In the genomic region with DNA sequence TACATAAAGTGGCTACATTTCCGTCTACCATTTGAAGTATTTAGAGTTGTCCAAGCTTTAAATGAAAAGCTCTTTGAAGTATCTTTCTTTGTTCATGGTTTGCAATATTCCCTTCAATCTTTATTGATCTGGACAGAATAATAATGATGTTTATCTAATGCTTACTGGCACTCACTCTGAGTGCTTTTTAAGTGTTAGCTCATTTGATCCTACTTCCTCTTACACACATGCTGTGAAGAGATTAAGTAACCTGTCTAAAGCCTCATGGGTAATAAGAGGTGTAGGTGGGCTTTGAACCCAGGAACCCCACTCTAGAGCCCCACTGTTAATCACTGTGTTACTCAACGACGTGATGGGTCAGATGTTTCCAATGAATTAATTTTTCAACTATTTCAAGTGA, we compare ENCODE assay signal across 22 cellular contexts. TPM values are rescaled to one million over a fixed set of nuclear protein-coding genes. Genes with fewer than 3 reads are reported as not detected.
DNase-seq lines count a peak whose midpoint lies in the region; ATAC-seq and TF ChIP-seq lines count a peak whose summit lies in the region.
"Had no signal": no experiment of that assay in that cellular context is flagged by ENCODE, and none has a peak within 500 bp of the region (broad histone marks: within the 10 kb centered on the region; RNA-seq: fewer than 3 reads in every experiment).

No MANE protein-coding gene starts in this region.

- H3K27me3 Mint-ChIP-seq in type B pancreatic cell (peaks cover 3% of the 10 kb centered on the region), natural killer cell (ENCODE audit: low read depth in 2 of 2) (peaks cover 0 to 10% of the 10 kb centered on the region in 2 donors)
- H3K27me3 Mint-ChIP-seq: activated naive CD4-positive, alpha-beta T cell treated with anti-CD3 and anti-CD28 coated beads, Interleukin-2, amount 50 U/mL, for 24 hours; CD4-positive, alpha-beta memory T cell; IgD-negative memory B cell had no signal

- H3K79me1 ChIP-seq in mesenchymal stem cell (replicated peaks; ENCODE audit: low read length, poor library complexity, severe bottlenecking), result no peaks in the 10 kb centered on the region

- H4K8ac ChIP-seq in mesenchymal stem cell (ENCODE audit: low read length), result no peak overlapping the region

- no peak overlapping the region for H2BK120ac ChIP-seq in mesenchymal stem cell (ENCODE audit: low read depth, low read length)

- H3K27me3 ChIP-seq in SK-N-SH (ENCODE audit: insufficient read depth), result no peaks in the 10 kb centered on the region
- H3K27me3 ChIP-seq in mesenchymal stem cell (ENCODE audit: control insufficient read depth in 1 of 2, insufficient read depth in 1 of 2, low read length in 2 of 2), result no peaks in the 10 kb centered on the region
- H3K27me3 ChIP-seq: pancreas, sigmoid colon had no signal

- POLR2A ChIA-PET in SK-N-SH (lab: Yijun Ruan, JAX), result interaction anchor here (2.6 kb wide), 1 partner anchor 31 kb away, joined by 13 read pairs; the partner anchor contains the start of gene ADD3

- H3K9me2 ChIP-seq in SK-N-SH, result no peaks in the 10 kb centered on the region

- CTCF ChIA-PET in SK-N-SH (lab: Yijun Ruan, JAX), result interaction anchor here (1.0 to 2.0 kb wide), 5 partner anchors 11 to 92 kb away, joined by 3 to 9 read pairs (median 4); partner anchors contain the start of gene ADD3

- no peak for TF ChIP-seq CTCF in SK-N-SH (IDR thresholded peaks at IDR 0.05)
- TF ChIP-seq CTCF in type B pancreatic cell (conservative IDR thresholded peaks at IDR 0.05), result no peak
- TF ChIP-seq CTCF in natural killer cell (IDR thresholded peaks at IDR 0.05), result no peak

- TF ChIP-seq EP300 in SK-N-SH (IDR thresholded peaks at IDR 0.05; ENCODE audit: borderline replicate concordance in 1 of 2, low read depth in 1 of 2, low read length in 1 of 2), result peak in 1 of 2 experiments; percentile 55; a peak in 1 of 4 replicates

- H2AFZ ChIP-seq in SK-N-SH (ENCODE audit: low read depth) (no peak overlapping the region), mesenchymal stem cell (ENCODE audit: low read depth, low read length) (no peak overlapping the region)

- no peak overlapping the region for H3K23ac ChIP-seq in mesenchymal stem cell (ENCODE audit: low read length in 2 of 2)

- H3K4me3 Mint-ChIP-seq in type B pancreatic cell (no peak overlapping the region), natural killer cell (no peak overlapping the region)
- H3K4me3 Mint-ChIP-seq: activated naive CD4-positive, alpha-beta T cell treated with anti-CD3 and anti-CD28 coated beads, Interleukin-2, amount 50 U/mL, for 24 hours; activated T-cell treated with anti-CD3 and anti-CD28 coated beads, Interleukin-2, amount 50 U/mL, for 4 hours; CD4-positive, alpha-beta memory T cell; IgD-negative memory B cell; T-cell had no signal

- H3K9ac ChIP-seq in SK-N-SH (no peak overlapping the region), mesenchymal stem cell (ENCODE audit: low read length) (peak overlapping the region; percentile 80)

- no peak overlapping the region for H3K4ac ChIP-seq in mesenchymal stem cell (ENCODE audit: low read depth in 1 of 2, low read length in 2 of 2)

- H2BK15ac ChIP-seq in mesenchymal stem cell (ENCODE audit: low read depth, poor library complexity, severe bottlenecking), result peak overlapping the region; percentile 65

- H3F3A ChIP-seq in SK-N-SH (replicated peaks; ENCODE audit: insufficient read depth), result peaks cover 14% of the 10 kb centered on the region

- H3K9me3 ChIP-seq in SK-N-SH (no peaks in the 10 kb centered on the region), mesenchymal stem cell (ENCODE audit: control insufficient read depth, low read length) (no peaks in the 10 kb centered on the region)
- H3K9me3 ChIP-seq: pancreas, sigmoid colon had no signal

- H2BK5ac ChIP-seq in mesenchymal stem cell (ENCODE audit: low read depth, low read length, poor library complexity, severe bottlenecking), result no peak overlapping the region

- peak overlapping the region in 1 of 2 experiments; percentile 38 for H3K18ac ChIP-seq in mesenchymal stem cell (ENCODE audit: low read depth in 1 of 2, low read length in 2 of 2)

- intact Hi-C loops in natural killer cell (cut with micrococcal nuclease), result loop anchor here (10.0 kb wide), 1 partner anchor 298 kb away; no protein-coding TSS in a partner anchor

- H3K36me3 Mint-ChIP-seq in type B pancreatic cell, result no peaks in the 10 kb centered on the region
- no peaks in the 10 kb centered on the region for H3K36me3 Mint-ChIP-seq in natural killer cell
- H3K36me3 Mint-ChIP-seq: activated naive CD4-positive, alpha-beta T cell treated with anti-CD3 and anti-CD28 coated beads, Interleukin-2, amount 50 U/mL, for 24 hours; CD4-positive, alpha-beta memory T cell; IgD-negative memory B cell; T-cell had no signal

- peaks cover 53% of the 10 kb centered on the region for H3K4me1 Mint-ChIP-seq in type B pancreatic cell (ENCODE audit: unreplicated experiment)
- H3K4me1 Mint-ChIP-seq in natural killer cell, result no peaks in the 10 kb centered on the region

- DNase-seq in NCI-H748 (lab: John Stamatoyannopoulos, UW; ENCODE audit: unreplicated experiment), result peak; percentile 15
- DNase-seq in NCI-H748 treated with DMSO at 0.1 percent for 48 hours (lab: John Stamatoyannopoulos, UW), result no peak
- DNase-seq in SK-N-SH, result no peak
- DNase-seq in mesenchymal stem cell, result no peak
- DNase-seq in type B pancreatic cell (ENCODE audit: extremely low spot score, unreplicated experiment), result no peak
- DNase-seq in natural killer cell, result no peak
- no peak for DNase-seq in SIG-M5 (lab: John Stamatoyannopoulos, UW)
- DNase-seq in activated CD8-positive, alpha-beta memory T cell treated with anti-CD3 and anti-CD28 coated beads, Interleukin-2, amount 50 U/mL, for 4 hours, result no peak
- DNase-seq: activated CD4-positive, alpha-beta T cell treated with anti-CD3 and anti-CD28 coated beads, Interleukin-2, amount 50 U/mL, for 48 hours; activated T-cell treated with anti-CD3 and anti-CD28 coated beads, Interleukin-2, amount 50 U/mL, for 4 hours; CD4-positive, alpha-beta memory T cell; dermis blood vessel endothelial cell; foreskin keratinocyte; pancreas; sigmoid colon; stimulated activated CD4-positive, alpha-beta T cell treated with anti-CD3 and anti-CD28 coated beads, Interleukin-1b, Interleukin-23, amount 100 ng/mL, for 48 hours; stimulated activated naive CD8-positive, alpha-beta T cell treated with anti-CD3 and anti-CD28 coated beads, Interleukin-15, Interleukin-2, amounts not matched to agents 100 U/mL and 50 U/mL, for 24 hours; T-cell had no signal

- H2BK12ac ChIP-seq in mesenchymal stem cell (ENCODE audit: low read length in 2 of 2), result no peak overlapping the region

- H2AK5ac ChIP-seq in mesenchymal stem cell (ENCODE audit: low read length, severe bottlenecking), result no peak overlapping the region

- H3K9me3 Mint-ChIP-seq in type B pancreatic cell, result no peaks in the 10 kb centered on the region
- H3K9me3 Mint-ChIP-seq in natural killer cell, result no peaks in the 10 kb centered on the region
- H3K9me3 Mint-ChIP-seq: activated naive CD4-positive, alpha-beta T cell treated with anti-CD3 and anti-CD28 coated beads, Interleukin-2, amount 50 U/mL, for 24 hours; activated T-cell treated with anti-CD3 and anti-CD28 coated beads, Interleukin-2, amount 50 U/mL, for 4 hours; CD4-positive, alpha-beta memory T cell; IgD-negative memory B cell; T-cell had no signal

- TF ChIP-seq RAD21 in SK-N-SH (IDR thresholded peaks at IDR 0.05; ENCODE audit: low read length), result no peak

- no peaks in the 10 kb centered on the region for H3K36me3 ChIP-seq in SK-N-SH (replicated peaks in 1 of 2; ENCODE audit: control insufficient read depth in 1 of 2, insufficient read depth in 2 of 2, low read length in 1 of 2)
- no peaks in the 10 kb centered on the region for H3K36me3 ChIP-seq in mesenchymal stem cell (ENCODE audit: control insufficient read depth in 1 of 2, insufficient read depth in 2 of 2, low read depth in 1 of 2, low read length in 2 of 2)
- H3K36me3 ChIP-seq: pancreas, sigmoid colon had no signal

- H3K4me2 ChIP-seq in SK-N-SH (no peak overlapping the region), mesenchymal stem cell (ENCODE audit: low read length, poor library complexity, severe bottlenecking) (no peak overlapping the region)

- H3K79me2 ChIP-seq in SK-N-SH (ENCODE audit: insufficient read depth), result no peaks in the 10 kb centered on the region

- H4K20me1 ChIP-seq in SK-N-SH (ENCODE audit: insufficient read depth), result no peaks in the 10 kb centered on the region

- H3K27ac Mint-ChIP-seq in type B pancreatic cell, result peak overlapping the region; percentile 57
- H3K27ac Mint-ChIP-seq in natural killer cell, result no peak overlapping the region
- H3K27ac Mint-ChIP-seq: activated naive CD4-positive, alpha-beta T cell treated with anti-CD3 and anti-CD28 coated beads, Interleukin-2, amount 50 U/mL, for 24 hours; CD4-positive, alpha-beta memory T cell; IgD-negative memory B cell; T-cell had no signal

- H3K4me3 ChIP-seq in SK-N-SH (ENCODE audit: low read depth in 2 of 2, low read length in 1 of 2) (no peak overlapping the region), mesenchymal stem cell (ENCODE audit: insufficient read depth in 1 of 2, low read depth in 1 of 2, low read length in 2 of 2) (no peak overlapping the region)
- H3K4me3 ChIP-seq: pancreas, sigmoid colon had no signal

- ATAC-seq in natural killer cell, result no peak
- ATAC-seq: activated T-cell treated with anti-CD3 and anti-CD28 coated beads, Interleukin-2, amount 50 U/mL, for 4 hours; stimulated activated naive CD8-positive, alpha-beta T cell treated with anti-CD3 and anti-CD28 coated beads, Interleukin-15, Interleukin-2, amounts not matched to agents 100 U/mL and 50 U/mL, for 24 hours; T-cell had no signal

- H3K27ac ChIP-seq in SK-N-SH (ENCODE audit: low read depth in 2 of 2, low read length in 1 of 2) (peak overlapping the region; percentile 79 to 93; a peak in 3 of 4 replicates), mesenchymal stem cell (ENCODE audit: low read length, poor library complexity, severe bottlenecking) (peak overlapping the region; percentile 30)
- H3K27ac ChIP-seq: epithelial cell of prostate, foreskin keratinocyte, VCaP had no signal

- peaks cover 11 to 47% of the 10 kb centered on the region in 2 experiments for H3K4me1 ChIP-seq in SK-N-SH (ENCODE audit: control insufficient read depth in 1 of 2, insufficient read depth in 2 of 2, low read depth in 1 of 2, low read length in 1 of 2)
- peaks cover 5% of the 10 kb centered on the region for H3K4me1 ChIP-seq in mesenchymal stem cell (ENCODE audit: control insufficient read depth, insufficient read depth, low read depth, low read length)
- H3K4me1 ChIP-seq: foreskin keratinocyte had no signal

- no peak overlapping the region for H3K14ac ChIP-seq in mesenchymal stem cell (ENCODE audit: low read length in 2 of 2)

- H4K91ac ChIP-seq in mesenchymal stem cell (ENCODE audit: low read length), result no peak overlapping the region

- 84% methylated on average over 3 of the region's 3 CpGs for WGBS in SK-N-SH (ENCODE audit: low lambda C conversion rate)
- no CpG with 5 or more reads among the region's 3 CpGs for WGBS in mesenchymal stem cell

RNA-seq across cellular contexts. Expression of gene ADD3, which starts 31.1 kb away (rescaled TPM):
- polyA plus RNA-seq in SK-N-SH (2012; rRNA removed), result 27.6 and 144 TPM in 2 replicates
- polyA plus RNA-seq in SK-N-SH (2012; cell fraction: cytosol; rRNA removed), result 39.2 and 59.7 TPM in 2 replicates
- polyA plus RNA-seq in SK-N-SH (2012; cell fraction: nucleus; rRNA removed), result 26.9 and 74.1 TPM in 2 replicates
- 75.7 TPM for polyA plus RNA-seq in mesenchymal stem cell (2013, experiment 1 of 2)
- 72.5 TPM for polyA plus RNA-seq in mesenchymal stem cell (2013, experiment 2 of 2)
- 140 and 183 TPM in 2 replicates for total RNA-seq in type B pancreatic cell (ENCODE audit: low replicate concordance)
- total RNA-seq in natural killer cell, result 100 to 1,000 TPM; 341 to 437 (median 344) TPM

RNA-seq across cellular contexts. Expression of gene XPNPEP1, which starts 53.3 kb away (rescaled TPM):
- 167 and 190 TPM in 2 replicates for polyA plus RNA-seq in SK-N-SH (2012; rRNA removed)
- 122 and 146 TPM in 2 replicates for polyA plus RNA-seq in SK-N-SH (2012; cell fraction: cytosol; rRNA removed)
- 264 and 305 TPM in 2 replicates for polyA plus RNA-seq in SK-N-SH (2012; cell fraction: nucleus; rRNA removed)
- polyA plus RNA-seq in mesenchymal stem cell (2013, experiment 1 of 2), result 48.5 TPM
- 47.3 TPM for polyA plus RNA-seq in mesenchymal stem cell (2013, experiment 2 of 2)
- total RNA-seq in type B pancreatic cell (ENCODE audit: low replicate concordance), result 50.1 and 76.6 TPM in 2 replicates
- 100 to 1,000 TPM; 102 to 118 (median 106) TPM for total RNA-seq in natural killer cell
